6 cellular contexts compared by ENCODE assay signal in genomic region chr19:54137913-54138776, GRCh38. TPM values are rescaled to one million over a fixed set of nuclear protein-coding genes. Genes with fewer than 3 reads are reported as not detected.
DNase-seq lines count a peak whose midpoint lies in the region; ATAC-seq and TF ChIP-seq lines count a peak whose summit lies in the region.

No MANE protein-coding gene starts in this region.

- no peaks in the 10 kb centered on the region for H3K27me3 Mint-ChIP-seq in progenitor cell of endocrine pancreas

- H3K27ac ChIP-seq in coronary artery: peak overlapping the region; percentile 97 to 99

- peak overlapping the region; percentile 87 for H3K4me3 Mint-ChIP-seq in progenitor cell of endocrine pancreas (ENCODE audit: low read depth)

- H3K27ac Mint-ChIP-seq in progenitor cell of endocrine pancreas: peak overlapping the region; percentile 97

- peak overlapping the region; percentile 97 for H3K4me3 ChIP-seq in coronary artery

- peak; percentile 51 for DNase-seq in stimulated activated CD4-positive, alpha-beta T cell treated with anti-CD3 and anti-CD28 coated beads, Interleukin-15, amount 100 ng/mL, for 24 hours
- DNase-seq in stimulated activated CD4-positive, alpha-beta T cell treated with anti-CD3 and anti-CD28 coated beads, Interleukin-12 subunit alpha, Interleukin-12 subunit beta, amount 100 ng/mL, for 4 hours: no peak
- DNase-seq in coronary artery (ENCODE audit: low spot score) (no peak), progenitor cell of endocrine pancreas (ENCODE audit: low spot score, unreplicated experiment) (peak; percentile 30), NCI-H226 (no peak)

- TF ChIP-seq CTCF in coronary artery (IDR thresholded peaks at IDR 0.05) (no peak), progenitor cell of endocrine pancreas (IDR thresholded peaks at IDR 0.05; ENCODE audit: unreplicated experiment) (peak; percentile 49)

- H3K36me3 Mint-ChIP-seq in progenitor cell of endocrine pancreas (ENCODE audit: insufficient read depth): peaks cover 6% of the 10 kb centered on the region

- ATAC-seq in GM18909 (IDR thresholded peaks at IDR 0.05; ENCODE audit: poor library complexity, unreplicated experiment): no peak

- H3K9me3 Mint-ChIP-seq in progenitor cell of endocrine pancreas (ENCODE audit: low read depth): no peaks in the 10 kb centered on the region

- H3K4me1 Mint-ChIP-seq in progenitor cell of endocrine pancreas (ENCODE audit: low read depth): peaks cover 18% of the 10 kb centered on the region

RNA-seq across cellular contexts. Expression of gene CNOT3, which starts 0.6 kb away (rescaled TPM):
- 75.4 and 77.3 TPM in 2 replicates for total RNA-seq in progenitor cell of endocrine pancreas

RNA-seq across cellular contexts. Expression of gene LENG1, which starts 21.4 kb away (rescaled TPM):
- total RNA-seq in progenitor cell of endocrine pancreas: 6.8 and 7.2 TPM in 2 replicates

RNA-seq across cellular contexts. Expression of gene PRPF31, which starts 22.6 kb away (rescaled TPM):
- 71.3 and 78.8 TPM in 2 replicates for total RNA-seq in progenitor cell of endocrine pancreas

RNA-seq across cellular contexts. Expression of gene TFPT, which starts 22.7 kb away (rescaled TPM):
- total RNA-seq in progenitor cell of endocrine pancreas: 21.1 and 21.8 TPM in 2 replicates

RNA-seq across cellular contexts. Expression of gene TMC4, which starts 34.8 kb away (rescaled TPM):
- 119 and 125 TPM in 2 replicates for total RNA-seq in progenitor cell of endocrine pancreas

Comparison
In these comparisons a context has a peak if more than half of its experiments do, and no peak if none do; other contexts are left out.
1. DNase-seq: peak in stimulated activated CD4-positive, alpha-beta T cell treated with anti-CD3 and anti-CD28 coated beads, Interleukin-15, amount 100 ng/mL, for 24 hours (single experiment) and progenitor cell of endocrine pancreas (single experiment); none in stimulated activated CD4-positive, alpha-beta T cell treated with anti-CD3 and anti-CD28 coated beads, Interleukin-12 subunit alpha, Interleukin-12 subunit beta, amount 100 ng/mL, for 4 hours (single experiment), coronary artery (single experiment) and NCI-H226 (single experiment).